9 cellular contexts compared by ENCODE assay signal in the genomic region with DNA sequence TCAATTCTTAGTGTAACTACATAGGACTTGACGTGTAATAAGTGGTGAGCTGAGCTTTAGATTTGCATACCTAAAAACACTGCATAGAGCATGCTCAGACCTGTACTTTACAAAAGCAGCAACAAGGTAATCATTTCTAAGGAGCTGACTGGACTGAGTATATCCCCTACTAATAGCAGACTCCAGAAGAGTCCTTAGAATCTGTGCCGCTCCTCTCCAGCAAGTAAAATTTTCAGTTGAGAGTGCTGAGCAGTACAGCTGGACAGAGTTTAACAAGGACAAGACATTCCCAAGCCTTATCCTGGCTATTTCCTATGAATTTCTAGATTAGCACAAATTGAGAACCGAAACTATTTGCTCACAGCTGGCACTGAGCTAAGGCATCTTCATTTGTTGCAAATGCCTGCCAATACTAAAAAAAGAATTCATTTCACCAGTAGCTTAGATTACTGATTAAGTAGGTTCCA. TPM values are rescaled to one million over a fixed set of nuclear protein-coding genes. Genes with fewer than 3 reads are reported as not detected.
DNase-seq lines count a peak whose midpoint lies in the region; ATAC-seq, FAIRE-seq and TF ChIP-seq lines count a peak whose summit lies in the region.
"Had no signal": no experiment of that assay in that cellular context is flagged by ENCODE, and none has a peak within 500 bp of the region (broad histone marks: within the 10 kb centered on the region; RNA-seq: fewer than 3 reads in every experiment).

No MANE protein-coding gene starts in this region.

- H3K9me3 ChIP-seq in keratinocyte (ENCODE audit: control insufficient read depth, low read depth, low read length), result no peaks in the 10 kb centered on the region
- H3K9me3 ChIP-seq: transverse colon had no signal

- in situ Hi-C loops in KBM-7 (cut with MboI; ENCODE audit: low pct_unique_long_range_greater_than_20kb, low sequenced_read_pairs), result no loop called here

- H3K4me3 ChIP-seq in keratinocyte (ENCODE audit: control insufficient read depth in 2 of 3, extremely low read depth in 1 of 3, insufficient read depth in 2 of 3, low read depth in 1 of 3, low read length in 3 of 3), result no peak overlapping the region
- H3K4me3 ChIP-seq: transverse colon had no signal

- FAIRE-seq in keratinocyte (lab: Jason Lieb, UNC), result peak; percentile 75

- no peak overlapping the region for H3K9ac ChIP-seq in keratinocyte (ENCODE audit: control insufficient read depth, extremely low read depth, insufficient read depth, low read length)

- H3K27me3 ChIP-seq in keratinocyte (ENCODE audit: control insufficient read depth, extremely low read depth, insufficient read depth, low read length), result no peaks in the 10 kb centered on the region
- H3K27me3 ChIP-seq: transverse colon had no signal

- peaks cover 4% of the 10 kb centered on the region for H3K4me1 ChIP-seq in keratinocyte (ENCODE audit: control insufficient read depth, extremely low read depth, insufficient read depth, low read length)
- H3K4me1 ChIP-seq: transverse colon had no signal

- no peaks in the 10 kb centered on the region for H3K79me2 ChIP-seq in keratinocyte (ENCODE audit: control insufficient read depth, insufficient read depth, low read length)

- H4K20me1 ChIP-seq in keratinocyte (ENCODE audit: control insufficient read depth, extremely low read depth, insufficient read depth, low read length), result no peaks in the 10 kb centered on the region

- dilution Hi-C loops in keratinocyte (cut with MboI; ENCODE audit: extremely low pct_ligation_motif_present, low sequenced_read_pairs), result no loop called here

- peak overlapping the region; percentile 20 for H2AFZ ChIP-seq in keratinocyte (ENCODE audit: control insufficient read depth, low read length)

- TF ChIP-seq CTCF in keratinocyte (optimal IDR thresholded peaks at IDR 0.05 in 1 of 3, IDR thresholded peaks at IDR 0.05 in 1 of 3, conservative IDR thresholded peaks at IDR 0.05 in 1 of 3; ENCODE audit: extremely low read depth in 1 of 3, insufficient read depth in 2 of 3, low read length in 3 of 3), result no peak

- no peaks in the 10 kb centered on the region for H3K9me1 ChIP-seq in keratinocyte (ENCODE audit: control insufficient read depth, extremely low read depth, insufficient read depth, low read length)

- H3K36me3 ChIP-seq in keratinocyte (ENCODE audit: control insufficient read depth in 2 of 2, extremely low read depth in 1 of 2, insufficient read depth in 2 of 2, low read length in 2 of 2), result no peaks in the 10 kb centered on the region
- H3K36me3 ChIP-seq: transverse colon had no signal

- H3K4me2 ChIP-seq in keratinocyte (ENCODE audit: control insufficient read depth, extremely low read depth, insufficient read depth, low read depth, low read length), result peak overlapping the region; percentile 23

- ATAC-seq in GM18870 (IDR thresholded peaks at IDR 0.05; ENCODE audit: unreplicated experiment) (peak; percentile 89), GM21786 (IDR thresholded peaks at IDR 0.05; ENCODE audit: unreplicated experiment) (peak; percentile 93), HG03469 (IDR thresholded peaks at IDR 0.05; ENCODE audit: unreplicated experiment) (peak; percentile 67)

- H3K27ac ChIP-seq in keratinocyte (ENCODE audit: control insufficient read depth, insufficient read depth, low read length) (no peak overlapping the region), caudate nucleus (ENCODE audit: low read depth, low read length) (no peak overlapping the region)
- H3K27ac ChIP-seq: transverse colon had no signal

- DNase-seq in keratinocyte (ENCODE audit: low read depth, low spot score), result no peak
- no peak for DNase-seq in caudate nucleus (lab: John Stamatoyannopoulos, UW)
- DNase-seq in activated CD8-positive, alpha-beta memory T cell treated with anti-CD3 and anti-CD28 coated beads, Interleukin-2, amount 50 U/mL, for 4 hours, result no peak
- no peak for DNase-seq in A172 (ENCODE audit: low spot score)
- no peak for DNase-seq in KBM-7
- DNase-seq: transverse colon had no signal

RNA-seq across cellular contexts. Expression of gene KLHL31, which starts 26.1 kb away (rescaled TPM):
- 0.08 to 0.76 TPM (median 0.42 TPM) in 3 replicates for polyA plus RNA-seq in keratinocyte
- 1.1 TPM for polyA plus RNA-seq in keratinocyte (2011; ENCODE audit: low read depth)
- 0.17 and 0.26 TPM in 2 replicates for polyA plus RNA-seq in keratinocyte (2011; cell fraction: cytosol; rRNA removed)
- 3.1 and 3.2 TPM in 2 replicates for polyA plus RNA-seq in keratinocyte (2011; cell fraction: nucleus; rRNA removed)
- polyA plus RNA-seq in keratinocyte (2012; ENCODE audit: low replicate concordance), result 0.19 and 2.2 TPM in 2 replicates
- 0.99 to 1.1 TPM in 2 of 3 replicates, not detected in the other for polyA minus RNA-seq in keratinocyte
- not detected for polyA minus RNA-seq in keratinocyte (2011; cell fraction: cytosol; rRNA and poly(A)+ RNA removed)
- polyA minus RNA-seq in keratinocyte (2011; cell fraction: nucleus; rRNA and poly(A)+ RNA removed), result 1.3 and 3.5 TPM in 2 replicates
- total RNA-seq in A172 (2014; rRNA removed; shearing (Covaris generic)), result not detected in 2 replicates
